ENCODE assay signal across 10 cellular contexts in the genomic region with DNA sequence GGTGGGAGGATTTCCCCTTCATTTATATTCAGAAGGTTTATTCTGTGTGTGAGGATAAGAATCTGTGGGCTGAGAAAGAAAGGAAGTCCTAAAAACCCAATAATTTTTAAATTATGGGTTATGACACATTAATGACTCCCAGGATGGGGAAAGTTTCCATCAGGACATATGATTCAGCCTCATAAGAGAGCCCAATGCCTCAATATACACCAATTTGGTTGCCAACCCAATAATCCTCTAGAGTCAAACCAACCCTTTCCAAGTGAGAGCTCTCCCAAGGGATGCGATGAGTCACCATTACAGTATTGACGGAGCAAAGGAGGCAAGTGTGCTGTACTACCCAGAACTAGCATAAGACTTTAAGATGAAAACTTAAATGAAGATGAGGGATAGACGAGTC.
DNase-seq lines count a peak whose midpoint lies in the region; ATAC-seq and TF ChIP-seq lines count a peak whose summit lies in the region.
"Had no signal": no experiment of that assay in that cellular context is flagged by ENCODE, and none has a peak within 500 bp of the region (broad histone marks: within the 10 kb centered on the region; RNA-seq: fewer than 3 reads in every experiment).

No MANE protein-coding gene starts in this region.

- H3K27me3 ChIP-seq in hepatocyte: no peaks in the 10 kb centered on the region
- H3K27me3 ChIP-seq in tibial nerve: no peaks in the 10 kb centered on the region
- H3K27me3 ChIP-seq: sigmoid colon had no signal

- H3K36me3 ChIP-seq in hepatocyte (replicated peaks; ENCODE audit: insufficient read depth, low read depth) (no peaks in the 10 kb centered on the region), tibial nerve (no peaks in the 10 kb centered on the region)
- H3K36me3 ChIP-seq: sigmoid colon had no signal

- no peaks in the 10 kb centered on the region for H3K9me2 ChIP-seq in hepatocyte (replicated peaks; ENCODE audit: insufficient read depth)

- H3K9me3 ChIP-seq in hepatocyte (ENCODE audit: low read depth) (no peaks in the 10 kb centered on the region), tibial nerve (no peaks in the 10 kb centered on the region)
- H3K9me3 ChIP-seq: sigmoid colon had no signal

- H3K4me2 ChIP-seq in hepatocyte: peak overlapping the region; percentile 57

- TF ChIP-seq EP300 in tibial nerve (IDR thresholded peaks at IDR 0.05): peak in 1 of 2 donors; percentile 16

- peak; percentile 10 for DNase-seq in ACHN
- peak; percentile 51 for DNase-seq in HFF-Myc (ENCODE audit: extremely low read depth, low read depth)
- DNase-seq in amniotic epithelial cell (ENCODE audit: low read depth): peak; percentile 94
- peak; percentile 45 for DNase-seq in hepatocyte (ENCODE audit: low spot score)
- no peak for DNase-seq in CD1c-positive myeloid dendritic cell (ENCODE audit: extremely low spot score)
- no peak for DNase-seq in tibial nerve (ENCODE audit: low spot score in 2 of 2)
- DNase-seq in putamen (ENCODE audit: low spot score): no peak
- DNase-seq: activated CD4-positive, CD25-positive, alpha-beta regulatory T cell; sigmoid colon had no signal

- H3K27ac ChIP-seq in hepatocyte (peak overlapping the region; percentile 41), tibial nerve (peak overlapping the region in 2 of 4 donors; percentile 24 to 36)
- H3K27ac ChIP-seq: sigmoid colon had no signal

- ATAC-seq in GM21619 (IDR thresholded peaks at IDR 0.05; ENCODE audit: unreplicated experiment): no peak

- no peak overlapping the region for H2AFZ ChIP-seq in hepatocyte

- H3K4me3 ChIP-seq in HFF-Myc (replicated peaks; ENCODE audit: low read depth, low read length) (no peak overlapping the region), hepatocyte (no peak overlapping the region), tibial nerve (no peak overlapping the region)
- H3K4me3 ChIP-seq: sigmoid colon had no signal

- no peaks in the 10 kb centered on the region for H4K20me1 ChIP-seq in hepatocyte (ENCODE audit: insufficient read depth, poor library complexity, severe bottlenecking)

- peaks cover 20% of the 10 kb centered on the region for H3K4me1 ChIP-seq in hepatocyte (ENCODE audit: insufficient read depth)
- H3K4me1 ChIP-seq in tibial nerve: peaks cover 0 to 41% (median 8%) of the 10 kb centered on the region in 4 donors

- TF ChIP-seq POLR2A in tibial nerve (IDR thresholded peaks at IDR 0.05): no peak

- no peak for TF ChIP-seq CTCF in HFF-Myc (IDR thresholded peaks at IDR 0.05; ENCODE audit: low read depth, low read length, missing control alignments)
- no peak for TF ChIP-seq CTCF in hepatocyte (IDR thresholded peaks at IDR 0.05; ENCODE audit: poor library complexity)
- TF ChIP-seq CTCF in tibial nerve (IDR thresholded peaks at IDR 0.05): no peak

- in situ Hi-C loops in ACHN (cut with HindIII; ENCODE audit: low pct_ligation_motif_present, low pct_unique_long_range_greater_than_20kb, low sequenced_read_pairs): no loop called here

- 88% methylated on average over 3 of the region's 3 CpGs for WGBS in hepatocyte (ENCODE audit: low lambda C conversion rate, missing lambda C conversion rate)
- WGBS in tibial nerve, 2 donors: 82 to 84% methylated on average over 3 of the region's 3 CpGs

- H3K79me2 ChIP-seq in hepatocyte: no peaks in the 10 kb centered on the region

Comparison
In these comparisons a context has a peak if more than half of its experiments do, and no peak if none do; other contexts are left out.
1. DNase-seq: peak in ACHN (single experiment), HFF-Myc (single experiment), amniotic epithelial cell (single experiment) and hepatocyte (single experiment); none in CD1c-positive myeloid dendritic cell (single experiment), tibial nerve (0 of 2) and putamen (single experiment).